Comparison of ENCODE assay signal across 18 cellular contexts in the genomic region with DNA sequence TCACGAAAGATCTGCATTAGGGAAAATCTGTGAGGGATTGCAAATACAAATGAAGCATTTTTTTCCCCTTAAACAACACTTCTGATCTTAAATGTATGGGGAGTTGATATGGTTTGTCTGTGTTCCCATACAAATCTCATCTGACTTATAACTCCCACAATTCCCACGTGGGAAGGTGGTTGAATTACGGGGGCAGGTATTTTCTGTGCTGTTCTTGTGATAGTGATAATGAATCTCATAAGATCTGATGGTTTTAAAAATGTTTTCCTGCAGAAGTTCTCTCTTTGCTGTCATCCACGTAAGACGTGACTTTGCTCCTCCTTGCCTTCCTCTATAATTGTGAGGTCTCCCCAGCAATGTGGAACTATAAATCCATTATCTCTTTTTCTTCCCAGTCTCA.
"Had no signal": no experiment of that assay in that cellular context is flagged by ENCODE, and none has a peak within 500 bp of the region (broad histone marks: within the 10 kb centered on the region; RNA-seq: fewer than 3 reads in every experiment).

No MANE protein-coding gene starts in this region.

- DNase-seq: colonic mucosa; cortex of kidney; dermis blood vessel endothelial cell; dorsolateral prefrontal cortex; effector CD4-positive, alpha-beta T cell; effector CD8-positive, alpha-beta T cell; effector memory CD4-positive, alpha-beta T cell; effector memory CD8-positive, alpha-beta T cell; endodermal cell; erythroblast; esophagus squamous epithelium; foreskin fibroblast; foreskin keratinocyte; foreskin melanocyte; gastrocnemius medialis; glutamatergic neuron; heart left ventricle; heart right ventricle had no signal
